In genomic region chr11:43583548-43583947, GRCh38 we compare ENCODE assay signal across 21 cellular contexts.
"Had no signal": no experiment of that assay in that cellular context is flagged by ENCODE, and none has a peak within 500 bp of the region (broad histone marks: within the 10 kb centered on the region; RNA-seq: fewer than 3 reads in every experiment).

No MANE protein-coding gene starts in this region.

- H3K9me3 ChIP-seq: gastrocnemius medialis, heart right ventricle, ovary, suprapubic skin, thyroid gland had no signal

- H3K27ac ChIP-seq: gastrocnemius medialis, heart right ventricle, ovary, suprapubic skin, thyroid gland had no signal

- H3K4me3 Mint-ChIP-seq: natural killer cell treated with Interleukin-12 subunit alpha and Interleukin-12 subunit beta and Interleukin-15 and Interleukin-18, amount 100 ng/mL, for 72 hours; stimulated activated effector memory CD8-positive, alpha-beta T cell treated with anti-CD3 and anti-CD28 coated beads, Interleukin-12 subunit alpha, Interleukin-12 subunit beta, amount 100 ng/mL, for 72 hours; type B pancreatic cell had no signal

- ATAC-seq: esophagus mucosa; gastrocnemius medialis; heart right ventricle; left colon; left ventricle myocardium superior; natural killer cell treated with Interleukin-12 subunit alpha and Interleukin-12 subunit beta and Interleukin-15 and Interleukin-18, amount 100 ng/mL, for 72 hours; stimulated activated effector memory CD8-positive, alpha-beta T cell treated with anti-CD3 and anti-CD28 coated beads, Interleukin-12 subunit alpha, Interleukin-12 subunit beta, amount 100 ng/mL, for 72 hours; stimulated activated naive CD8-positive, alpha-beta T cell treated with anti-CD3 and anti-CD28 coated beads, Interleukin-15, Interleukin-2, amounts not matched to agents 100 U/mL and 50 U/mL, for 24 hours had no signal

- FAIRE-seq: endometrium, urothelium cell line had no signal

- DNase-seq: effector memory CD4-positive, alpha-beta T cell; gastrocnemius medialis; heart right ventricle; left colon; left ventricle myocardium superior; mesenchymal stem cell; midbrain; ovary; stimulated activated CD4-positive, alpha-beta T cell treated with anti-CD3 and anti-CD28 coated beads, Interleukin-4, amount 100 ng/mL, for 1 hour; stimulated activated CD8-positive, alpha-beta memory T cell treated with anti-CD3 and anti-CD28 coated beads, Interleukin-4, amount 100 ng/mL, for 48 hours; stimulated activated naive CD8-positive, alpha-beta T cell treated with anti-CD3 and anti-CD28 coated beads, Interleukin-15, Interleukin-2, amounts not matched to agents 100 U/mL and 50 U/mL, for 24 hours; thyroid gland had no signal

- H3K36me3 ChIP-seq: gastrocnemius medialis, heart right ventricle, ovary, suprapubic skin, thyroid gland had no signal

- H3K27ac Mint-ChIP-seq: natural killer cell treated with Interleukin-12 subunit alpha and Interleukin-12 subunit beta and Interleukin-15 and Interleukin-18, amount 100 ng/mL, for 72 hours; stimulated activated effector memory CD8-positive, alpha-beta T cell treated with anti-CD3 and anti-CD28 coated beads, Interleukin-12 subunit alpha, Interleukin-12 subunit beta, amount 100 ng/mL, for 72 hours; type B pancreatic cell had no signal

- H3K27me3 ChIP-seq: ovary had no signal

- H3K9me3 Mint-ChIP-seq: natural killer cell treated with Interleukin-12 subunit alpha and Interleukin-12 subunit beta and Interleukin-15 and Interleukin-18, amount 100 ng/mL, for 72 hours; stimulated activated effector memory CD8-positive, alpha-beta T cell treated with anti-CD3 and anti-CD28 coated beads, Interleukin-12 subunit alpha, Interleukin-12 subunit beta, amount 100 ng/mL, for 72 hours; type B pancreatic cell had no signal

- H3K4me3 ChIP-seq: gastrocnemius medialis, heart right ventricle, lung, ovary, smooth muscle cell, suprapubic skin, thyroid gland had no signal

- H3K4me2 ChIP-seq: smooth muscle cell had no signal

- H3K36me3 Mint-ChIP-seq: stimulated activated effector memory CD8-positive, alpha-beta T cell treated with anti-CD3 and anti-CD28 coated beads, Interleukin-12 subunit alpha, Interleukin-12 subunit beta, amount 100 ng/mL, for 72 hours; type B pancreatic cell had no signal
